9 cellular contexts compared by ENCODE assay signal in genomic region chr17:11144358-11145233, GRCh38.
DNase-seq lines count a peak whose midpoint lies in the region; ATAC-seq, FAIRE-seq and TF ChIP-seq lines count a peak whose summit lies in the region.
"Had no signal": no experiment of that assay in that cellular context is flagged by ENCODE, and none has a peak within 500 bp of the region (broad histone marks: within the 10 kb centered on the region; RNA-seq: fewer than 3 reads in every experiment).

No MANE protein-coding gene starts in this region.

- H3K4me3 ChIP-seq in keratinocyte (ENCODE audit: control insufficient read depth in 2 of 3, extremely low read depth in 1 of 3, insufficient read depth in 2 of 3, low read depth in 1 of 3, low read length in 3 of 3) (no peak overlapping the region), upper lobe of right lung (no peak overlapping the region)

- in situ Hi-C loops in Caki2 (cut with HindIII; ENCODE audit: low pct_unique_long_range_greater_than_20kb, low sequenced_read_pairs) = no loop called here

- no peak overlapping the region for H2AFZ ChIP-seq in keratinocyte (ENCODE audit: control insufficient read depth, low read length)

- CTCF ChIA-PET in activated CD8-positive, alpha-beta T cell treated with anti-CD3 and anti-CD28 coated beads, Interleukin-2, amount 10 ng/mL, durations not matched to agents 7 days and 5 days (lab: Charles Lee) = interaction anchor here (0.6 to 2.2 kb wide), 10 partner anchors 18 to 515 kb away, joined by 3 to 11 read pairs (median 4); no protein-coding TSS in a partner anchor

- no peak overlapping the region for H3K9ac ChIP-seq in keratinocyte (ENCODE audit: control insufficient read depth, extremely low read depth, insufficient read depth, low read length)

- H3K27ac ChIP-seq in keratinocyte (ENCODE audit: control insufficient read depth, insufficient read depth, low read length) = no peak overlapping the region
- no peak overlapping the region for H3K27ac ChIP-seq in upper lobe of right lung

- no peak overlapping the region for H3K4me3 Mint-ChIP-seq in activated CD8-positive, alpha-beta T cell treated with anti-CD3 and anti-CD28 coated beads, Interleukin-2, amount 10 ng/mL, durations not matched to agents 7 days and 5 days
- H3K4me3 Mint-ChIP-seq: central memory CD8-positive, alpha-beta T cell had no signal

- H3K27ac Mint-ChIP-seq in activated CD8-positive, alpha-beta T cell treated with anti-CD3 and anti-CD28 coated beads, Interleukin-2, amount 10 ng/mL, durations not matched to agents 7 days and 5 days = no peak overlapping the region

- H3K36me3 Mint-ChIP-seq in activated CD8-positive, alpha-beta T cell treated with anti-CD3 and anti-CD28 coated beads, Interleukin-2, amount 10 ng/mL, durations not matched to agents 7 days and 5 days (ENCODE audit: low read depth) = no peaks in the 10 kb centered on the region

- H3K9me3 ChIP-seq in keratinocyte (ENCODE audit: control insufficient read depth, low read depth, low read length) (no peaks in the 10 kb centered on the region), upper lobe of right lung (no peaks in the 10 kb centered on the region)

- H3K27me3 Mint-ChIP-seq in activated CD8-positive, alpha-beta T cell treated with anti-CD3 and anti-CD28 coated beads, Interleukin-2, amount 10 ng/mL, durations not matched to agents 7 days and 5 days (ENCODE audit: low read depth) = no peaks in the 10 kb centered on the region
- H3K27me3 Mint-ChIP-seq: central memory CD8-positive, alpha-beta T cell had no signal

- H3K79me2 ChIP-seq in keratinocyte (ENCODE audit: control insufficient read depth, insufficient read depth, low read length) = no peaks in the 10 kb centered on the region

- H3K9me3 Mint-ChIP-seq in activated CD8-positive, alpha-beta T cell treated with anti-CD3 and anti-CD28 coated beads, Interleukin-2, amount 10 ng/mL, durations not matched to agents 7 days and 5 days (ENCODE audit: insufficient read depth) = no peaks in the 10 kb centered on the region

- H3K36me3 ChIP-seq in keratinocyte (ENCODE audit: control insufficient read depth in 2 of 2, extremely low read depth in 1 of 2, insufficient read depth in 2 of 2, low read length in 2 of 2) = no peaks in the 10 kb centered on the region
- no peaks in the 10 kb centered on the region for H3K36me3 ChIP-seq in upper lobe of right lung

- FAIRE-seq in keratinocyte (lab: Jason Lieb, UNC) = peak; percentile 78

- intact Hi-C loops in upper lobe of right lung (cut with DNase I) = loop anchor here (10.0 kb wide), 1 partner anchor 490 kb away; no protein-coding TSS in a partner anchor

- no peak overlapping the region for H3K4me2 ChIP-seq in keratinocyte (ENCODE audit: control insufficient read depth, extremely low read depth, insufficient read depth, low read depth, low read length)

- H3K4me1 Mint-ChIP-seq in activated CD8-positive, alpha-beta T cell treated with anti-CD3 and anti-CD28 coated beads, Interleukin-2, amount 10 ng/mL, durations not matched to agents 7 days and 5 days (ENCODE audit: low read depth) = no peaks in the 10 kb centered on the region
- H3K4me1 Mint-ChIP-seq: central memory CD8-positive, alpha-beta T cell had no signal

- dilution Hi-C loops in keratinocyte (cut with MboI; ENCODE audit: extremely low pct_ligation_motif_present, low sequenced_read_pairs) = loop anchor here (25.0 kb wide), 2 partner anchors 107 to 282 kb away; no protein-coding TSS in a partner anchor

- peak; percentile 18 for DNase-seq in Caki2 (ENCODE audit: low read depth)
- DNase-seq in HS-5 (ENCODE audit: low read depth) = peak; percentile 5
- DNase-seq in activated CD8-positive, alpha-beta T cell treated with anti-CD3 and anti-CD28 coated beads, Interleukin-2, amount 10 ng/mL, durations not matched to agents 7 days and 5 days = peak; percentile 20
- DNase-seq in keratinocyte (ENCODE audit: low read depth, low spot score) = peak; percentile 11
- no peak for DNase-seq in upper lobe of right lung
- DNase-seq in NCI-H2227 treated with DMSO at 0.1 percent for 48 hours (lab: John Stamatoyannopoulos, UW) = no peak
- no peak for DNase-seq in activated CD4-positive, CD25-positive, alpha-beta regulatory T cell (lab: John Stamatoyannopoulos, UW)

- POLR2A ChIA-PET in activated CD8-positive, alpha-beta T cell treated with anti-CD3 and anti-CD28 coated beads, Interleukin-2, amount 10 ng/mL, durations not matched to agents 7 days and 5 days (lab: Charles Lee) = no interaction called here

- no peak for ATAC-seq in activated CD8-positive, alpha-beta T cell treated with anti-CD3 and anti-CD28 coated beads, Interleukin-2, amount 10 ng/mL, durations not matched to agents 7 days and 5 days
- peak; percentile 80 for ATAC-seq in upper lobe of right lung
- no peak for ATAC-seq in HG03354 (IDR thresholded peaks at IDR 0.05; ENCODE audit: poor library complexity, severe bottlenecking, unreplicated experiment)

- H3K27me3 ChIP-seq in keratinocyte (ENCODE audit: control insufficient read depth, extremely low read depth, insufficient read depth, low read length) = no peaks in the 10 kb centered on the region
- H3K27me3 ChIP-seq in upper lobe of right lung = no peaks in the 10 kb centered on the region

- H3K4me1 ChIP-seq in keratinocyte (ENCODE audit: control insufficient read depth, extremely low read depth, insufficient read depth, low read length) (no peaks in the 10 kb centered on the region), upper lobe of right lung (no peaks in the 10 kb centered on the region)

- TF ChIP-seq CTCF in keratinocyte (optimal IDR thresholded peaks at IDR 0.05 in 1 of 3, IDR thresholded peaks at IDR 0.05 in 1 of 3, conservative IDR thresholded peaks at IDR 0.05 in 1 of 3; ENCODE audit: extremely low read depth in 1 of 3, insufficient read depth in 2 of 3, low read length in 3 of 3) = peak; percentile 75 to 79 (median 78)
- TF ChIP-seq CTCF in upper lobe of right lung (IDR thresholded peaks at IDR 0.05) = peak; percentile 59

- H3K9me1 ChIP-seq in keratinocyte (ENCODE audit: control insufficient read depth, extremely low read depth, insufficient read depth, low read length) = no peaks in the 10 kb centered on the region

- H4K20me1 ChIP-seq in keratinocyte (ENCODE audit: control insufficient read depth, extremely low read depth, insufficient read depth, low read length) = peaks cover 3% of the 10 kb centered on the region

Comparison
In these comparisons a context has a peak if more than half of its experiments do, and no peak if none do; other contexts are left out.
1. DNase-seq: peak in Caki2 (single experiment), HS-5 (single experiment), activated CD8-positive, alpha-beta T cell treated with anti-CD3 and anti-CD28 coated beads, Interleukin-2, amount 10 ng/mL, durations not matched to agents 7 days and 5 days (single experiment) and keratinocyte (single experiment); none in upper lobe of right lung (single experiment), NCI-H2227 treated with DMSO at 0.1 percent for 48 hours (single experiment) and activated CD4-positive, CD25-positive, alpha-beta regulatory T cell (0 of 4).